ENCODE assay signal across 2 cellular contexts in the genomic region with DNA sequence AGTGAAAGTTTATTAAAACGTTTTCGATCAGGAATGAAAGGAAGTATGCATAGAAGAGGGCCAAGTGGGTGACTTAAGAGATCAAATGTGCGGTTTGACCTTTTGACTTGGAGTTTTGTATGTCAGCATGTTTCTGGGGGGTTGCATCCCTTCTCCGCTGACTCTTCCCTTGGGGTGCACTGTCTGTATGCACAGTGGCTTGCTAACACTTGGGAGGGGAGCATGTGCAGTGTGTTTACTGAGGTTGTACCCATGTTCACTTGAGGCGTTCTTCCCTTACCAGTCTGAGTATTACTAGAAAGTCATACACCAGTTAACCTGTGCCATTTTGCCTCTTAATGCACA.
TF ChIP-seq lines count a peak whose summit lies in the region.

No MANE protein-coding gene starts in this region.

TF ChIP-seq in GM23338, 12 proteins besides CTCF, POLR2A, EP300 and RAD21 (continued from another document):
- TF ChIP-seq JUNB (IDR thresholded peaks at IDR 0.05; ENCODE audit: unreplicated experiment): no peak
- no peak for TF ChIP-seq POLR2AphosphoS5 (IDR thresholded peaks at IDR 0.05; ENCODE audit: low read depth)
- no peak for TF ChIP-seq ZNF114 (CRISPR knock-in tag; IDR thresholded peaks at IDR 0.05)
- TF ChIP-seq, protein P1, sequence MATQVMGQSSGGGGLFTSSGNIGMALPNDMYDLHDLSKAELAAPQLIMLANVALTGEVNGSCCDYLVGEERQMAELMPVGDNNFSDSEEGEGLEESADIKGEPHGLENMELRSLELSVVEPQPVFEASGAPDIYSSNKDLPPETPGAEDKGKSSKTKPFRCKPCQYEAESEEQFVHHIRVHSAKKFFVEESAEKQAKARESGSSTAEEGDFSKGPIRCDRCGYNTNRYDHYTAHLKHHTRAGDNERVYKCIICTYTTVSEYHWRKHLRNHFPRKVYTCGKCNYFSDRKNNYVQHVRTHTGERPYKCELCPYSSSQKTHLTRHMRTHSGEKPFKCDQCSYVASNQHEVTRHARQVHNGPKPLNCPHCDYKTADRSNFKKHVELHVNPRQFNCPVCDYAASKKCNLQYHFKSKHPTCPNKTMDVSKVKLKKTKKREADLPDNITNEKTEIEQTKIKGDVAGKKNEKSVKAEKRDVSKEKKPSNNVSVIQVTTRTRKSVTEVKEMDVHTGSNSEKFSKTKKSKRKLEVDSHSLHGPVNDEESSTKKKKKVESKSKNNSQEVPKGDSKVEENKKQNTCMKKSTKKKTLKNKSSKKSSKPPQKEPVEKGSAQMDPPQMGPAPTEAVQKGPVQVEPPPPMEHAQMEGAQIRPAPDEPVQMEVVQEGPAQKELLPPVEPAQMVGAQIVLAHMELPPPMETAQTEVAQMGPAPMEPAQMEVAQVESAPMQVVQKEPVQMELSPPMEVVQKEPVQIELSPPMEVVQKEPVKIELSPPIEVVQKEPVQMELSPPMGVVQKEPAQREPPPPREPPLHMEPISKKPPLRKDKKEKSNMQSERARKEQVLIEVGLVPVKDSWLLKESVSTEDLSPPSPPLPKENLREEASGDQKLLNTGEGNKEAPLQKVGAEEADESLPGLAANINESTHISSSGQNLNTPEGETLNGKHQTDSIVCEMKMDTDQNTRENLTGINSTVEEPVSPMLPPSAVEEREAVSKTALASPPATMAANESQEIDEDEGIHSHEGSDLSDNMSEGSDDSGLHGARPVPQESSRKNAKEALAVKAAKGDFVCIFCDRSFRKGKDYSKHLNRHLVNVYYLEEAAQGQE (IDR thresholded peaks at IDR 0.05; ENCODE audit: unreplicated experiment): no peak
- no peak for TF ChIP-seq STAT1 (IDR thresholded peaks at IDR 0.05; ENCODE audit: unreplicated experiment)
- no peak for TF ChIP-seq EZH2phosphoT487 (IDR thresholded peaks at IDR 0.05; ENCODE audit: unreplicated experiment)
- no peak for TF ChIP-seq ZNF462 (CRISPR knock-in tag; IDR thresholded peaks at IDR 0.05)
- TF ChIP-seq CREB1 (CRISPR knock-in tag; IDR thresholded peaks at IDR 0.05; ENCODE audit: low read depth): no peak
- no peak for TF ChIP-seq EZH2 (IDR thresholded peaks at IDR 0.05; ENCODE audit: low read depth, unreplicated experiment)
- TF ChIP-seq NANOG (IDR thresholded peaks at IDR 0.05; ENCODE audit: borderline replicate concordance): no peak

TF ChIP-seq in WTC11, 78 proteins besides CTCF, POLR2A, EP300 and RAD21 (continued from another document):
- TF ChIP-seq, protein P2, sequence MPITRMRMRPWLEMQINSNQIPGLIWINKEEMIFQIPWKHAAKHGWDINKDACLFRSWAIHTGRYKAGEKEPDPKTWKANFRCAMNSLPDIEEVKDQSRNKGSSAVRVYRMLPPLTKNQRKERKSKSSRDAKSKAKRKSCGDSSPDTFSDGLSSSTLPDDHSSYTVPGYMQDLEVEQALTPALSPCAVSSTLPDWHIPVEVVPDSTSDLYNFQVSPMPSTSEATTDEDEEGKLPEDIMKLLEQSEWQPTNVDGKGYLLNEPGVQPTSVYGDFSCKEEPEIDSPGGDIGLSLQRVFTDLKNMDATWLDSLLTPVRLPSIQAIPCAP (CRISPR knock-in tag; IDR thresholded peaks at IDR 0.05): no peak
- TF ChIP-seq FOXK1 (CRISPR knock-in tag; IDR thresholded peaks at IDR 0.05): no peak
- TF ChIP-seq FOXP1 (CRISPR knock-in tag; IDR thresholded peaks at IDR 0.05; ENCODE audit: borderline replicate concordance): no peak
- TF ChIP-seq, protein P3, sequence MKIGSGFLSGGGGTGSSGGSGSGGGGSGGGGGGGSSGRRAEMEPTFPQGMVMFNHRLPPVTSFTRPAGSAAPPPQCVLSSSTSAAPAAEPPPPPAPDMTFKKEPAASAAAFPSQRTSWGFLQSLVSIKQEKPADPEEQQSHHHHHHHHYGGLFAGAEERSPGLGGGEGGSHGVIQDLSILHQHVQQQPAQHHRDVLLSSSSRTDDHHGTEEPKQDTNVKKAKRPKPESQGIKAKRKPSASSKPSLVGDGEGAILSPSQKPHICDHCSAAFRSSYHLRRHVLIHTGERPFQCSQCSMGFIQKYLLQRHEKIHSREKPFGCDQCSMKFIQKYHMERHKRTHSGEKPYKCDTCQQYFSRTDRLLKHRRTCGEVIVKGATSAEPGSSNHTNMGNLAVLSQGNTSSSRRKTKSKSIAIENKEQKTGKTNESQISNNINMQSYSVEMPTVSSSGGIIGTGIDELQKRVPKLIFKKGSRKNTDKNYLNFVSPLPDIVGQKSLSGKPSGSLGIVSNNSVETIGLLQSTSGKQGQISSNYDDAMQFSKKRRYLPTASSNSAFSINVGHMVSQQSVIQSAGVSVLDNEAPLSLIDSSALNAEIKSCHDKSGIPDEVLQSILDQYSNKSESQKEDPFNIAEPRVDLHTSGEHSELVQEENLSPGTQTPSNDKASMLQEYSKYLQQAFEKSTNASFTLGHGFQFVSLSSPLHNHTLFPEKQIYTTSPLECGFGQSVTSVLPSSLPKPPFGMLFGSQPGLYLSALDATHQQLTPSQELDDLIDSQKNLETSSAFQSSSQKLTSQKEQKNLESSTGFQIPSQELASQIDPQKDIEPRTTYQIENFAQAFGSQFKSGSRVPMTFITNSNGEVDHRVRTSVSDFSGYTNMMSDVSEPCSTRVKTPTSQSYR (CRISPR knock-in tag; IDR thresholded peaks at IDR 0.05): no peak
- TF ChIP-seq GABPB1 (CRISPR knock-in tag; IDR thresholded peaks at IDR 0.05): no peak
- TF ChIP-seq NR1H2 (CRISPR knock-in tag; IDR thresholded peaks at IDR 0.05): no peak
- no peak for TF ChIP-seq ZNF416 (CRISPR knock-in tag; IDR thresholded peaks at IDR 0.05)
- no peak for TF ChIP-seq HMGA2 (CRISPR knock-in tag; IDR thresholded peaks at IDR 0.05)
- TF ChIP-seq, protein P4, sequence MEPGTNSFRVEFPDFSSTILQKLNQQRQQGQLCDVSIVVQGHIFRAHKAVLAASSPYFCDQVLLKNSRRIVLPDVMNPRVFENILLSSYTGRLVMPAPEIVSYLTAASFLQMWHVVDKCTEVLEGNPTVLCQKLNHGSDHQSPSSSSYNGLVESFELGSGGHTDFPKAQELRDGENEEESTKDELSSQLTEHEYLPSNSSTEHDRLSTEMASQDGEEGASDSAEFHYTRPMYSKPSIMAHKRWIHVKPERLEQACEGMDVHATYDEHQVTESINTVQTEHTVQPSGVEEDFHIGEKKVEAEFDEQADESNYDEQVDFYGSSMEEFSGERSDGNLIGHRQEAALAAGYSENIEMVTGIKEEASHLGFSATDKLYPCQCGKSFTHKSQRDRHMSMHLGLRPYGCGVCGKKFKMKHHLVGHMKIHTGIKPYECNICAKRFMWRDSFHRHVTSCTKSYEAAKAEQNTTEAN (CRISPR knock-in tag; IDR thresholded peaks at IDR 0.05): no peak
- no peak for TF ChIP-seq RORB (CRISPR knock-in tag; IDR thresholded peaks at IDR 0.05)
- TF ChIP-seq ZNF219 (CRISPR knock-in tag; IDR thresholded peaks at IDR 0.05; ENCODE audit: borderline replicate concordance): no peak
- no peak for TF ChIP-seq ZNF396 (CRISPR knock-in tag; IDR thresholded peaks at IDR 0.05; ENCODE audit: borderline replicate concordance)
